ENCODE assay signal across 8 cellular contexts in genomic region chr2:26745609-26746327, GRCh38. TPM values are rescaled to one million over a fixed set of nuclear protein-coding genes. Genes with fewer than 3 reads are reported as not detected.
DNase-seq lines count a peak whose midpoint lies in the region; ATAC-seq, FAIRE-seq and TF ChIP-seq lines count a peak whose summit lies in the region.

No MANE protein-coding gene starts in this region.

- no peaks in the 10 kb centered on the region for H3K4me1 ChIP-seq in small intestine (ENCODE audit: control insufficient read depth in 2 of 2, insufficient read depth in 1 of 2, low read depth in 1 of 2, low read length in 1 of 2)

- H3K27me3 ChIP-seq in small intestine (ENCODE audit: control insufficient read depth in 2 of 2, insufficient read depth in 2 of 2, low read length in 2 of 2), result no peaks in the 10 kb centered on the region

- H3K36me3 ChIP-seq in small intestine (ENCODE audit: control insufficient read depth in 2 of 2, insufficient read depth in 2 of 2, low read length in 2 of 2), result no peaks in the 10 kb centered on the region

- POLR2A ChIA-PET in AG04449 (lab: Yijun Ruan, JAX), result no interaction called here

- DNase-seq in AG04449 (ENCODE audit: low read depth, low spot score), result no peak
- DNase-seq in NCI-H187 (lab: John Stamatoyannopoulos, UW), result peak; percentile 68 to 75
- peak; percentile 59 for DNase-seq in T1000 (lab: John Stamatoyannopoulos, UW)
- peak; percentile 89 for DNase-seq in astrocyte of the hippocampus (ENCODE audit: low read depth, low spot score)
- DNase-seq in hypothalamus (lab: John Stamatoyannopoulos, UW), result peak in 47 of 51 donors; percentile 12 to 89 (median 65)
- peak; percentile 78 for DNase-seq in small intestine

- no peak for FAIRE-seq in small intestine (lab: Jason Lieb, UNC)

- ATAC-seq in GM19351 (IDR thresholded peaks at IDR 0.05; ENCODE audit: unreplicated experiment) (peak; percentile 45), HG03097 (IDR thresholded peaks at IDR 0.05; ENCODE audit: low FRiP score, unreplicated experiment) (no peak)

- H3K9me3 ChIP-seq in small intestine (ENCODE audit: control insufficient read depth, low read depth), result no peaks in the 10 kb centered on the region

- WGBS in small intestine, 3 donors, result 19 to 29% (median 27%) methylated on average over 9 of the region's 9 CpGs

- peak; percentile 93 for TF ChIP-seq CTCF in AG04449 (IDR thresholded peaks at IDR 0.05; ENCODE audit: insufficient read depth, low read length, missing control alignments)

- H3K4me3 ChIP-seq in AG04449 (ENCODE audit: low read depth, low read length), result no peak overlapping the region
- no peak overlapping the region for H3K4me3 ChIP-seq in small intestine (ENCODE audit: low read depth in 1 of 2, low read length in 2 of 2)

- CTCF ChIA-PET in AG04449 (lab: Yijun Ruan, JAX), result interaction anchor here (0.7 to 22.6 kb wide), 28 partner anchors 10 to 283 kb away, joined by 3 to 698 read pairs (median 4); no protein-coding TSS in a partner anchor

- H3K27ac ChIP-seq in small intestine (ENCODE audit: low read depth in 1 of 2, low read length in 1 of 2), result no peak overlapping the region

RNA-seq across cellular contexts. Expression of gene SLC35F6, which starts 18.3 kb away (rescaled TPM):
- 10 to 100 TPM in 1 of 3 donors, 1 to 10 TPM in 2; 5.8 to 21.3 (median 8.6) TPM for polyA plus RNA-seq in small intestine

RNA-seq across cellular contexts. Expression of gene CENPA, which starts 40.1 kb away (rescaled TPM):
- 10 to 100 TPM in 1 of 3 donors, 1 to 10 TPM in 2; 1.4 to 11.6 (median 1.6) TPM for polyA plus RNA-seq in small intestine

RNA-seq across cellular contexts. Expression of gene KCNK3, which starts 53.2 kb away (rescaled TPM):
- polyA plus RNA-seq in small intestine, result 1 to 10 TPM in 1 of 3 donors, under 1 TPM in 2; 0.22 to 3.3 (median 0.27) TPM
